Comparison of ENCODE assay signal across 28 cellular contexts in the genomic region with DNA sequence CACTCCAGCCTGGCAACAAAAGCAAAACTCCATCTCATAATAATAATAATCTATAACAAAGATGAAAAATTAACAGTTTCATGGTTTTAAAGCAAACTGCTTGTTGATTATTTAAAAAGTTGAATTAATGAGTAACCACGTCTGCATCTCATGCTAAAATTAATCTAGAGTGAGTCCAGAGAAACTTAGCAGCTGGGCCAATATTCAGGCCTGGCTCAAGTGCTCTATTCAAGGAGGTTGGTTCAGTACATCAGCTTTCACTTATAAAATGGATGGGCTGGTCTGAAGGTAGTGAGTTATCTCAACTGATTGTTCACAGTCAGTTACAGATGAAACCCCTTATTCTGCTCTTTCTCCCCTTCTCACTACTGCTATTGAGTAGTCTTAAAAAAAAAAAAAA. TPM values are rescaled to one million over a fixed set of nuclear protein-coding genes. Genes with fewer than 3 reads are reported as not detected.
"Had no signal": no experiment of that assay in that cellular context is flagged by ENCODE, and none has a peak within 500 bp of the region (broad histone marks: within the 10 kb centered on the region; RNA-seq: fewer than 3 reads in every experiment).

No MANE protein-coding gene starts in this region.

- DNase-seq: stimulated activated CD4-positive, alpha-beta T cell treated with anti-CD3 and anti-CD28 coated beads, Interleukin-2, amount 100 ng/mL, for 48 hours; stimulated activated CD4-positive, alpha-beta T cell treated with anti-CD3 and anti-CD28 coated beads, Interleukin-4, amount 100 ng/mL, for 1 hour; stimulated activated CD4-positive, alpha-beta T cell treated with anti-CD3 and anti-CD28 coated beads, Interleukin-4, amount 100 ng/mL, for 24 hours; stimulated activated CD4-positive, alpha-beta T cell treated with anti-CD3 and anti-CD28 coated beads, Interleukin-4, amount 100 ng/mL, for 4 hours; stimulated activated CD8-positive, alpha-beta memory T cell treated with anti-CD3 and anti-CD28 coated beads, Interleukin-4, amount 100 ng/mL, for 48 hours; stimulated activated naive B cell treated with anti-CD40 and anti-IgM and Interleukin-4, amounts not matched to agents 10 μg/mL and 1 μg/mL and 100 μg/mL, for 72 hours; stimulated activated naive CD4-positive, alpha-beta T cell; stimulated activated naive CD4-positive, alpha-beta T cell treated with Interleukin-2 at 50 U/mL for 16 hours; stimulated activated naive CD8-positive, alpha-beta T cell treated with anti-CD3 and anti-CD28 coated beads, Interleukin-15, amount 100 ng/mL, for 72 hours; stimulated activated naive CD8-positive, alpha-beta T cell treated with anti-CD3 and anti-CD28 coated beads, Interleukin-15, Interleukin-2, amounts not matched to agents 100 U/mL and 50 U/mL, for 24 hours; stomach; substantia nigra; testis; thyroid gland; tibial artery; transverse colon; trophoblast cell; upper lobe of left lung; upper lobe of right lung; uterus had no signal

- H3K4me3 ChIP-seq: stomach, suprapubic skin, testis, thoracic aorta, thyroid gland, tibial artery, tibial nerve, transverse colon, upper lobe of left lung, upper lobe of right lung, uterus, vagina had no signal

- ATAC-seq: stimulated activated effector memory CD8-positive, alpha-beta T cell treated with anti-CD3 and anti-CD28 coated beads, Interleukin-12 subunit alpha, Interleukin-12 subunit beta, amount 100 ng/mL, for 72 hours; stimulated activated memory B cell treated with anti-CD40 and anti-IgM and Interleukin-4, amounts not matched to agents 10 μg/mL and 1 μg/mL and 100 μg/mL, for 72 hours; stimulated activated naive B cell treated with anti-CD40 and anti-IgM and Interleukin-4, amounts not matched to agents 10 μg/mL and 1 μg/mL and 100 μg/mL, for 72 hours; stimulated activated naive CD8-positive, alpha-beta T cell treated with anti-CD3 and anti-CD28 coated beads, Interleukin-15, amount 100 ng/mL, for 72 hours; stimulated activated naive CD8-positive, alpha-beta T cell treated with anti-CD3 and anti-CD28 coated beads, Interleukin-15, Interleukin-2, amounts not matched to agents 100 U/mL and 50 U/mL, for 24 hours; upper lobe of right lung had no signal

- H3K9me3 ChIP-seq: stomach, suprapubic skin, testis, thoracic aorta, thyroid gland, tibial artery, tibial nerve, transverse colon, upper lobe of left lung, upper lobe of right lung, uterus, vagina had no signal

- H3K36me3 ChIP-seq: stomach, suprapubic skin, thoracic aorta, thyroid gland, tibial artery, tibial nerve, transverse colon, upper lobe of left lung, upper lobe of right lung, uterus, vagina had no signal

- H3K27me3 ChIP-seq: stomach, suprapubic skin, testis, thyroid gland, tibial artery, tibial nerve, transverse colon, upper lobe of left lung, upper lobe of right lung, uterus, vagina had no signal

- FAIRE-seq: urothelium cell line had no signal

- H3K27ac ChIP-seq: stomach, suprapubic skin, testis, thoracic aorta, thyroid gland, tibial artery, tibial nerve, transverse colon, upper lobe of left lung, upper lobe of right lung, uterus, vagina had no signal

- H3K4me1 ChIP-seq: suprapubic skin, testis, thyroid gland, tibial artery, tibial nerve, upper lobe of left lung, upper lobe of right lung, uterus, vagina had no signal

RNA-seq across cellular contexts. Expression of a gene that starts 23.1 kb away (rescaled TPM):
- total RNA-seq: subcutaneous adipose tissue, thoracic aorta, upper lobe of right lung, vagina had no signal
